Comparison of ENCODE assay signal across 12 cellular contexts in genomic region chr6:169190144-169190584, GRCh38.
DNase-seq lines count a peak whose midpoint lies in the region; ATAC-seq and TF ChIP-seq lines count a peak whose summit lies in the region.
"Had no signal": no experiment of that assay in that cellular context is flagged by ENCODE, and none has a peak within 500 bp of the region (broad histone marks: within the 10 kb centered on the region; RNA-seq: fewer than 3 reads in every experiment).

No MANE protein-coding gene starts in this region.

- H3K36me3 ChIP-seq in SJCRH30 (peaks cover 21% of the 10 kb centered on the region), WERI-Rb-1 (no peaks in the 10 kb centered on the region)

- peak overlapping the region; percentile 98 for H3K27ac ChIP-seq in SJCRH30
- no peak overlapping the region for H3K27ac ChIP-seq in WERI-Rb-1

- no peak for TF ChIP-seq CTCF in fibroblast of villous mesenchyme (IDR thresholded peaks at IDR 0.05; ENCODE audit: insufficient read depth, low read depth, low read length)
- no peak for TF ChIP-seq CTCF in omental fat pad (IDR thresholded peaks at IDR 0.05)
- no peak for TF ChIP-seq CTCF in WERI-Rb-1 (IDR thresholded peaks at IDR 0.05; ENCODE audit: low read depth, low read length)

- H3K27me3 ChIP-seq in SJCRH30 (no peaks in the 10 kb centered on the region), WERI-Rb-1 (ENCODE audit: insufficient read depth, low read depth, severe bottlenecking) (no peaks in the 10 kb centered on the region)

- peak; percentile 53 to 55 for DNase-seq in SJCRH30
- DNase-seq in fibroblast of villous mesenchyme (ENCODE audit: low read depth), result peak; percentile 92
- no peak for DNase-seq in omental fat pad (ENCODE audit: low spot score)
- DNase-seq in NCI-H1436 (lab: John Stamatoyannopoulos, UW), result no peak
- no peak for DNase-seq in WERI-Rb-1
- DNase-seq: activated CD4-positive, CD25-positive, alpha-beta regulatory T cell; activated effector memory CD4-positive, alpha-beta T cell treated with anti-CD3 and anti-CD28 coated beads, Interleukin-2, amount 50 U/mL, for 16 hours; effector CD8-positive, alpha-beta T cell; NCI-H1694; stimulated activated naive B cell treated with anti-CD40 and anti-IgM and Interleukin-4, amounts not matched to agents 10 μg/mL and 1 μg/mL and 100 μg/mL, for 72 hours had no signal

- H3K4me3 ChIP-seq in SJCRH30 (no peak overlapping the region), fibroblast of villous mesenchyme (ENCODE audit: low read depth, low read length) (no peak overlapping the region), WERI-Rb-1 (ENCODE audit: low read depth, low read length) (no peak overlapping the region)

- H3K9me3 ChIP-seq in SJCRH30 (replicated peaks) (peaks cover 2% of the 10 kb centered on the region), WERI-Rb-1 (ENCODE audit: severe bottlenecking) (peaks cover 3% of the 10 kb centered on the region)

- H3K4me1 ChIP-seq in SJCRH30, result peaks cover 33% of the 10 kb centered on the region

- ATAC-seq in omental fat pad (ENCODE audit: low FRiP score), result peak; percentile 91
- ATAC-seq in HG02981 (IDR thresholded peaks at IDR 0.05; ENCODE audit: unreplicated experiment), result no peak
- no peak for ATAC-seq in GM19324 (IDR thresholded peaks at IDR 0.05; ENCODE audit: low FRiP score, unreplicated experiment)
- ATAC-seq: stimulated activated naive B cell treated with anti-CD40 and anti-IgM and Interleukin-4, amounts not matched to agents 10 μg/mL and 1 μg/mL and 100 μg/mL, for 72 hours had no signal

Comparison
In these comparisons a context has a peak if more than half of its experiments do, and no peak if none do; other contexts are left out.
1. DNase-seq: peak in SJCRH30 (2 of 2) and fibroblast of villous mesenchyme (single experiment); none in omental fat pad (single experiment), NCI-H1436 (single experiment) and WERI-Rb-1 (single experiment).